16 cellular contexts compared by ENCODE assay signal in the genomic region with DNA sequence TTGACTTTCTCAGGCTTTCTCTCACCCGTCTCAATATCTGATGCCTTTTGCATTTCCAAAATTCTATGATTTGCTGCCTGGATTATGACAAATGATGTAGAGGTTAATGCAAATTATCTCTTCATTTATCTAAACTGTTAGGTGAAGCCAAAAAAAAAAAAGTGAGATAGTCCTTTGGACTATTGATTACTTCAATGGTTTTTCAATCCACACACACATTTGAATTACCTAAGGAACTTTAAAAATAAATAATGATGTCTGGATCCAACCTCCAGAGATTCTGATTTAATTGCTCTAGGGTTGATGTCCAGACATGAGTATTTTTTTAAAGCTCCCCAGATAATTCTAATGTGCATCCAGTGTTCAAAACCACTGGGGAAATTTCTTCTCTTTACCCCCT.
A peak's percentile ranks its signal among the peaks of the same experiment; 100 is the strongest.
DNase-seq lines count a peak whose midpoint lies in the region; ATAC-seq and TF ChIP-seq lines count a peak whose summit lies in the region.
"Had no signal": no experiment of that assay in that cellular context is flagged by ENCODE, and none has a peak within 500 bp of the region (broad histone marks: within the 10 kb centered on the region; RNA-seq: fewer than 3 reads in every experiment).

No MANE protein-coding gene starts in this region.

- peak; percentile 39 for ATAC-seq in left lobe of liver
- no peak for ATAC-seq in stimulated activated naive B cell treated with anti-CD40 and anti-IgM and Interleukin-4, amounts not matched to agents 10 μg/mL and 1 μg/mL and 100 μg/mL, for 72 hours (replicated peaks)
- no peak for ATAC-seq in HG02642 (IDR thresholded peaks at IDR 0.05; ENCODE audit: poor library complexity, unreplicated experiment)
- ATAC-seq: A549; CD8-positive, alpha-beta T cell had no signal

- no peak overlapping the region for H3K4me3 Mint-ChIP-seq in stimulated activated naive B cell treated with anti-CD40 and anti-IgM and Interleukin-4, amounts not matched to agents 10 μg/mL and 1 μg/mL and 100 μg/mL, for 72 hours
- H3K4me3 Mint-ChIP-seq: B cell; CD4-positive, alpha-beta T cell; CD8-positive, alpha-beta T cell had no signal

- no peaks in the 10 kb centered on the region for H3K9me3 Mint-ChIP-seq in stimulated activated naive B cell treated with anti-CD40 and anti-IgM and Interleukin-4, amounts not matched to agents 10 μg/mL and 1 μg/mL and 100 μg/mL, for 72 hours
- H3K9me3 Mint-ChIP-seq: CD8-positive, alpha-beta T cell had no signal

- peaks cover 3 to 6% of the 10 kb centered on the region in 2 donors for H3K27me3 Mint-ChIP-seq in stimulated activated naive B cell treated with anti-CD40 and anti-IgM and Interleukin-4, amounts not matched to agents 10 μg/mL and 1 μg/mL and 100 μg/mL, for 72 hours
- H3K27me3 Mint-ChIP-seq: CD4-positive, alpha-beta T cell had no signal

- peak overlapping the region; percentile 38 for H3K27ac ChIP-seq in 22Rv1
- H3K27ac ChIP-seq: A549; BLaER1 treated with 17β-estradiol and CSF1 and Interleukin-3, amounts not matched to agents 10 nM and 100 nM; C4-2B had no signal

- no peaks in the 10 kb centered on the region for H3K4me1 Mint-ChIP-seq in stimulated activated naive B cell treated with anti-CD40 and anti-IgM and Interleukin-4, amounts not matched to agents 10 μg/mL and 1 μg/mL and 100 μg/mL, for 72 hours
- H3K4me1 Mint-ChIP-seq: B cell had no signal

- peak overlapping the region; percentile 28 for H3K27ac Mint-ChIP-seq in stimulated activated naive B cell treated with anti-CD40 and anti-IgM and Interleukin-4, amounts not matched to agents 10 μg/mL and 1 μg/mL and 100 μg/mL, for 72 hours
- H3K27ac Mint-ChIP-seq: B cell; CD4-positive, alpha-beta T cell; CD8-positive, alpha-beta T cell had no signal

- TF ChIP-seq CTCF in 22Rv1 (IDR thresholded peaks at IDR 0.05) = no peak

- no peaks in the 10 kb centered on the region for H3K36me3 Mint-ChIP-seq in stimulated activated naive B cell treated with anti-CD40 and anti-IgM and Interleukin-4, amounts not matched to agents 10 μg/mL and 1 μg/mL and 100 μg/mL, for 72 hours
- H3K36me3 Mint-ChIP-seq: CD8-positive, alpha-beta T cell had no signal

- no peak for DNase-seq in left lobe of liver (ENCODE audit: low spot score)
- no peak for DNase-seq in stimulated activated naive B cell treated with anti-CD40 and anti-IgM and Interleukin-4, amounts not matched to agents 10 μg/mL and 1 μg/mL and 100 μg/mL, for 72 hours
- DNase-seq in SW 1271 (lab: John Stamatoyannopoulos, UW) = no peak
- DNase-seq: AML-193; Caco-2; Calu3; CD4-positive, alpha-beta T cell; CD8-positive, alpha-beta T cell; DMS79 treated with DMSO at 0.1 percent for 48 hours; GF-D8 had no signal
